13 cellular contexts compared by ENCODE assay signal in the genomic region with DNA sequence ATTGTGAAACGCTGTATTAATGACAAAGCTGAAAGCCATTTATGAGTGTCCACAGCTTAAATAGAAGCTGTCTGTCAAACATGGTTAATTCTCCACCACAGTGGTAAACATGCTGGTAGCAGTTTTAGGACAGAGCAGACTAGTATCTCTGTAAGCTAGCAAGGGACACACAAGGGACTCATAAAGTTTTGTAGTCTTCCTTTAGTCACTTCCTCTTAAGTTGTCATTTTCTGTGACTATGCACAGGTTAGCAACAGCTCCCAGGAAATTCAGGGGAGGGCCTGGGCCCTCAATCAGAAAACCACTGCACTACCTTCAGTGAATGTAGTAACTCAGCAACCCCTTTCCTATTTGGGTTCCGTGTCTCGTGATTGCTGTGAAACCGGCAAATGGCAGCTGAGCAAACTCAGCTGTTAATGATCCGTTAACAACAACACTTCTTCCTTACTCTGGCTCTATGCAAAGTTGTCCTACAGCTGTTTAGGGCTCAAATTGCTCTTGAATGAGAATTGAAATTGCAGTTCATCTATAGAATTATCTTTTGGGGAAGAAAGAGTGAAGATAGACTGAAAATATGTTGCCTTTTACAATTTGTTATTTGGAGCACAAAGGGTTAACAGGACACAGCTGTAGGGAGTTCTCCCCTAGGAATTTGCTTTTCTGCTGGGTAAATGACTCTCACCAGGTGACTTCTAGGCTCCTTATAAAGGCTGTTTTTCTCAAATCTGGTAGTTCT. TPM values are rescaled to one million over a fixed set of nuclear protein-coding genes. Genes with fewer than 3 reads are reported as not detected.
DNase-seq lines count a peak whose midpoint lies in the region; ATAC-seq and TF ChIP-seq lines count a peak whose summit lies in the region.
"Had no signal": no experiment of that assay in that cellular context is flagged by ENCODE, and none has a peak within 500 bp of the region (broad histone marks: within the 10 kb centered on the region; RNA-seq: fewer than 3 reads in every experiment).

A gene (plus strand): TSS at position 731 of the 736 bp plus-strand sequence.

- H3K27me3 ChIP-seq in IMR-90 (ENCODE audit: control insufficient read depth, insufficient read depth, low read length) (no peaks in the 10 kb centered on the region), gastrocnemius medialis (no peaks in the 10 kb centered on the region)

- in situ Hi-C loops in IMR-90 (cut with MboI; ENCODE audit: low sequenced_read_pairs) (no loop called here), gastrocnemius medialis (cut with MboI; ENCODE audit: low sequenced_read_pairs in 4 of 4) (no loop called here)

- H2BK20ac ChIP-seq in IMR-90 (ENCODE audit: low read depth, low read length) = no peak within 1 kb of the TSS

- peak; percentile 58 for ATAC-seq in GM21528 (IDR thresholded peaks at IDR 0.05; ENCODE audit: low FRiP score, unreplicated experiment)
- ATAC-seq in IMR-90 (ENCODE audit: low read depth) = no peak
- peak; percentile 26 to 27 for ATAC-seq in gastrocnemius medialis
- ATAC-seq in GM21737 (IDR thresholded peaks at IDR 0.05; ENCODE audit: unreplicated experiment) = no peak

- H3K27ac ChIP-seq in IMR-90 (ENCODE audit: insufficient read depth, low read length) = no peak within 1 kb of the TSS
- peak within 1 kb of the TSS in 2 of 4 donors; percentile 18 to 24 for H3K27ac ChIP-seq in gastrocnemius medialis
- H3K27ac ChIP-seq: neutrophil had no signal

- no peak within 1 kb of the TSS for H2AK9ac ChIP-seq in IMR-90 (replicated peaks; ENCODE audit: low read depth, low read length, poor library complexity)

- DNase-seq in IMR-90 (no peak), OCI-M1 (lab: John Stamatoyannopoulos, UW) (peak; percentile 41), gastrocnemius medialis (no peak), pons (ENCODE audit: low spot score) (no peak), immature natural killer cell (no peak)
- DNase-seq in stimulated activated CD4-positive, alpha-beta T cell treated with anti-CD3 and anti-CD28 coated beads, Interleukin-2, amount 100 ng/mL, for 24 hours = no peak
- DNase-seq: activated gamma-delta T cell; stimulated activated CD8-positive, alpha-beta memory T cell treated with anti-CD3 and anti-CD28 coated beads, Interleukin-4, amount 100 ng/mL, for 48 hours had no signal

- no peaks in the 10 kb centered on the region for H3K4me1 Mint-ChIP-seq in immature natural killer cell

- H3K56ac ChIP-seq in IMR-90 (ENCODE audit: extremely low read depth, insufficient read depth, low read length) = no peak within 1 kb of the TSS

- no peaks in the 10 kb centered on the region for H4K20me1 ChIP-seq in IMR-90 (ENCODE audit: insufficient read depth, low read length)

- H3K9me3 ChIP-seq in IMR-90 (ENCODE audit: control insufficient read depth, insufficient read depth, low read length) (no peaks in the 10 kb centered on the region), gastrocnemius medialis (no peaks in the 10 kb centered on the region)
- H3K9me3 ChIP-seq: neutrophil had no signal

- no peak within 1 kb of the TSS for H3K4me3 Mint-ChIP-seq in immature natural killer cell

- H3K23ac ChIP-seq in IMR-90 (ENCODE audit: low read depth, low read length) = peak within 1 kb of the TSS; percentile 53; the same call in 1 of the 2 replicates

- H4K91ac ChIP-seq in IMR-90 (ENCODE audit: insufficient read depth, low read depth, low read length) = no peak within 1 kb of the TSS

- H3K4me1 ChIP-seq in IMR-90 (ENCODE audit: control insufficient read depth, insufficient read depth, low read length) = no peaks in the 10 kb centered on the region
- H3K4me1 ChIP-seq in gastrocnemius medialis = peaks cover 8 to 11% of the 10 kb centered on the region in 2 donors

- intact Hi-C loops in IMR-90 (cut with micrococcal nuclease) = no loop called here
- intact Hi-C loops in gastrocnemius medialis (cut with DNase I; ENCODE audit: low total_unique reads) = no loop called here

- POLR2A ChIA-PET in IMR-90 (lab: Charles Lee; ENCODE audit: unreplicated experiment) = interaction anchor here (0.7 kb wide), 1 partner anchor 22 kb away, joined by 5 read pairs; no protein-coding TSS in a partner anchor

- TF ChIP-seq POLR2A in IMR-90 (IDR thresholded peaks at IDR 0.05; ENCODE audit: low read depth, low read length) (no peak), gastrocnemius medialis (IDR thresholded peaks at IDR 0.05) (no peak)

- H2AK5ac ChIP-seq in IMR-90 (ENCODE audit: low read depth, low read length) = no peak within 1 kb of the TSS

- H3K36me3 Mint-ChIP-seq in immature natural killer cell = no peaks in the 10 kb centered on the region

- H3K79me1 ChIP-seq in IMR-90 (ENCODE audit: low read depth in 1 of 2, low read length in 2 of 2) = no peaks in the 10 kb centered on the region

- no CpG with 5 or more reads among the region's 5 CpGs for WGBS in IMR-90 (ENCODE audit: extremely low coverage in 2 of 2, insufficient read length in 1 of 2), 2 experiments

- H3K4me2 ChIP-seq in IMR-90 (ENCODE audit: low read depth, low read length) = peak within 1 kb of the TSS; percentile 3; the same call in 1 of the 2 replicates

- peak within 1 kb of the TSS; percentile 61 for H2AFZ ChIP-seq in IMR-90 (replicated peaks; ENCODE audit: low read length, poor library complexity)

- no peak within 1 kb of the TSS for H3K27ac Mint-ChIP-seq in immature natural killer cell

- no peak within 1 kb of the TSS for H3K4ac ChIP-seq in IMR-90 (ENCODE audit: low read depth, low read length)

- H2BK120ac ChIP-seq in IMR-90 (ENCODE audit: low read depth, low read length) = no peak within 1 kb of the TSS

- dilution Hi-C loops in IMR-90 (cut with HindIII; ENCODE audit: low sequenced_read_pairs, unreplicated experiment) = no loop called here

- H3K27me3 Mint-ChIP-seq in immature natural killer cell (ENCODE audit: low read depth in 3 of 3) = peaks cover 0 to 3% (median 0%) of the 10 kb centered on the region in 3 donors

- H2BK15ac ChIP-seq in IMR-90 (ENCODE audit: low read depth, low read length) = no peak within 1 kb of the TSS

- peaks cover 0 to 1% (median 0%) of the 10 kb centered on the region in 6 donors for H3K9me3 Mint-ChIP-seq in immature natural killer cell

- no peaks in the 10 kb centered on the region for H3K36me3 ChIP-seq in IMR-90 (ENCODE audit: control insufficient read depth, insufficient read depth, low read length)
- no peaks in the 10 kb centered on the region for H3K36me3 ChIP-seq in gastrocnemius medialis
- H3K36me3 ChIP-seq: neutrophil had no signal

- CTCF ChIA-PET in IMR-90 (lab: Yijun Ruan, JAX) = no interaction called here

- no peak within 1 kb of the TSS for H2BK5ac ChIP-seq in IMR-90 (ENCODE audit: low read depth, low read length, poor library complexity, severe bottlenecking)

- H4K5ac ChIP-seq in IMR-90 (ENCODE audit: low read depth, low read length) = no peak within 1 kb of the TSS; the same call in 1 of the 2 replicates

- BruUV-seq in IMR-90 (replicated peaks; lab: Mats Ljungman, UMichigan) = no TSS peak

- no peak within 1 kb of the TSS; the same call in 1 of the 2 replicates for H3K14ac ChIP-seq in IMR-90 (replicated peaks; ENCODE audit: low read depth, low read length)

- no peaks in the 10 kb centered on the region for H3K9me1 ChIP-seq in IMR-90 (ENCODE audit: insufficient read depth, low read length)

- H4K8ac ChIP-seq in IMR-90 (ENCODE audit: low read depth in 2 of 2, low read length in 2 of 2) = peak within 1 kb of the TSS in 1 of 2 experiments; percentile 22; a peak in 1 of 4 replicates

- TF ChIP-seq CTCF in IMR-90 (conservative IDR thresholded peaks at IDR 0.05; ENCODE audit: low read depth, low read length) (no peak), gastrocnemius medialis (IDR thresholded peaks at IDR 0.05 in 4 of 5, conservative IDR thresholded peaks at IDR 0.05 in 1 of 5) (no peak)

- no peak within 1 kb of the TSS for H3K18ac ChIP-seq in IMR-90 (ENCODE audit: low read depth, low read length)

- no peak within 1 kb of the TSS for H3K4me3 ChIP-seq in IMR-90 (ENCODE audit: insufficient read depth, low read depth, low read length)
- no peak within 1 kb of the TSS for H3K4me3 ChIP-seq in gastrocnemius medialis

- no peak within 1 kb of the TSS for H3K9ac ChIP-seq in IMR-90 (ENCODE audit: low read depth, low read length)

- no peak for TF ChIP-seq RAD21 in IMR-90 (IDR thresholded peaks at IDR 0.05; ENCODE audit: low read length)

TF ChIP-seq in IMR-90, 13 proteins besides CTCF, POLR2A, EP300 and RAD21:
- no peak for TF ChIP-seq RCOR1 (IDR thresholded peaks at IDR 0.05; ENCODE audit: insufficient replicate concordance, low read length)
- no peak for TF ChIP-seq MXI1 (IDR thresholded peaks at IDR 0.05; ENCODE audit: borderline replicate concordance, low read depth, low read length)
- TF ChIP-seq RFX5 (IDR thresholded peaks at IDR 0.05; ENCODE audit: low read depth, low read length) = no peak
- no peak for TF ChIP-seq BHLHE40 (IDR thresholded peaks at IDR 0.05; ENCODE audit: low read depth, low read length)
- TF ChIP-seq MAFK (IDR thresholded peaks at IDR 0.05; ENCODE audit: low read depth, low read length) = no peak
- TF ChIP-seq FOS (IDR thresholded peaks at IDR 0.05; ENCODE audit: low read depth, low read length) = no peak
- TF ChIP-seq, protein P1, sequence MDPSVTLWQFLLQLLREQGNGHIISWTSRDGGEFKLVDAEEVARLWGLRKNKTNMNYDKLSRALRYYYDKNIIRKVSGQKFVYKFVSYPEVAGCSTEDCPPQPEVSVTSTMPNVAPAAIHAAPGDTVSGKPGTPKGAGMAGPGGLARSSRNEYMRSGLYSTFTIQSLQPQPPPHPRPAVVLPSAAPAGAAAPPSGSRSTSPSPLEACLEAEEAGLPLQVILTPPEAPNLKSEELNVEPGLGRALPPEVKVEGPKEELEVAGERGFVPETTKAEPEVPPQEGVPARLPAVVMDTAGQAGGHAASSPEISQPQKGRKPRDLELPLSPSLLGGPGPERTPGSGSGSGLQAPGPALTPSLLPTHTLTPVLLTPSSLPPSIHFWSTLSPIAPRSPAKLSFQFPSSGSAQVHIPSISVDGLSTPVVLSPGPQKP (IDR thresholded peaks at IDR 0.05; ENCODE audit: borderline replicate concordance, low read depth, low read length) = no peak
- no peak for TF ChIP-seq CEBPB (IDR thresholded peaks at IDR 0.05; ENCODE audit: low read depth, low read length)
- no peak for TF ChIP-seq CHD1 (IDR thresholded peaks at IDR 0.05; ENCODE audit: low read depth, low read length)
- TF ChIP-seq SMC3 (IDR thresholded peaks at IDR 0.05; ENCODE audit: low read depth, low read length) = no peak
- TF ChIP-seq NFE2L2 (IDR thresholded peaks at IDR 0.05; ENCODE audit: low read depth, low read length) = no peak
- no peak for TF ChIP-seq MAZ (IDR thresholded peaks at IDR 0.05; ENCODE audit: borderline replicate concordance, low read depth, low read length)

RNA-seq across cellular contexts. Expression of the gene that starts here (rescaled TPM):
- total RNA-seq in IMR-90 (2012; rRNA removed) (not detected in 2 replicates), gastrocnemius medialis (not detected)
- polyA plus RNA-seq in IMR-90 (2012; rRNA removed) (not detected in 2 replicates), immature natural killer cell (not detected)
- not detected in 2 replicates for polyA plus RNA-seq in IMR-90 (2012; cell fraction: cytosol; rRNA removed)
- 0.17 and 0.54 TPM in 2 replicates for polyA plus RNA-seq in IMR-90 (2012; cell fraction: nucleus; rRNA removed; ENCODE audit: low replicate concordance)
- total RNA-seq: HT-29; T-helper 1 cell treated with Interleukin-12 subunit alpha and Interleukin-12 subunit beta and Interleukin-4 antibody, amounts not matched to agents 30 ng/mL and 1 ng/mL, for 36 hours had no signal

Comparison
In these comparisons a context has a peak if more than half of its experiments do, and no peak if none do; other contexts are left out.
1. Peak in ATAC-seq in gastrocnemius medialis; RNA of the gene not detected or under 1 TPM.